In the genomic region with DNA sequence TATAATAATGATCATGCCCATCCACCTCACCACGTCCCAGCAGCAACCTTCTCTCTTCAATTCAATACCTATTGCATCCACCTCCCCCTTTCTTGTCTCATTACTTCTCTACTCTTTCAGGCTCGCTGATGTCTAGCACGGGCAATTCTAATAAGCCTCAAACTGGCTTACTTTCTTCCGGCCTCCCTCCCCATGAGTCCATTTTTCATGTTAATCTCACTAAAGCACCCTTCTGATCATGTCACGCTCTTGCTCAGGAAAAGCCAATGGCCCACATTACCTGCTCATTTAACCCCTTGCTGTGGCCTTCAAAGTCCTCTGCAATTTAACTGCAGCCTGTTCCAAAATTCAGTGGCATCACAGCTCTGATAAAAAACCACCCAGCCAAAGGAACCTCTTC, we compare ENCODE assay signal across 30 cellular contexts.
"Had no signal": no experiment of that assay in that cellular context is flagged by ENCODE, and none has a peak within 500 bp of the region (broad histone marks: within the 10 kb centered on the region; RNA-seq: fewer than 3 reads in every experiment).

No MANE protein-coding gene starts in this region.

- H3K27me3 Mint-ChIP-seq: activated B cell treated with CpG ODN at 0.5 μM for 24 hours; activated CD4-positive, alpha-beta T cell treated with anti-CD3 and anti-CD28 coated beads, Interleukin-2, amount 10 ng/mL, durations not matched to agents 24 days and 14 days; activated CD8-positive, alpha-beta memory T cell treated with anti-CD3 and anti-CD28 coated beads, Interleukin-2, amount 10 ng/mL, durations not matched to agents 7 days and 5 days; activated naive CD8-positive, alpha-beta T cell treated with anti-CD3 and anti-CD28 coated beads, Interleukin-2, amount 50 U/mL, for 24 hours; activated T-cell treated with anti-CD3 and anti-CD28 coated beads, Interleukin-2, amount 50 U/mL, for 24 hours; T-helper 17 cell had no signal

- H3K4me3 ChIP-seq: ascending aorta, body of pancreas had no signal

- H3K27ac ChIP-seq: ascending aorta, body of pancreas had no signal

- H3K4me3 Mint-ChIP-seq: activated B cell treated with CpG ODN at 0.5 μM for 24 hours; activated CD4-positive, alpha-beta T cell treated with anti-CD3 and anti-CD28 coated beads, Interleukin-2, amount 10 ng/mL, durations not matched to agents 24 days and 14 days; activated CD8-positive, alpha-beta memory T cell treated with anti-CD3 and anti-CD28 coated beads, Interleukin-2, amount 10 ng/mL, durations not matched to agents 7 days and 5 days; activated naive CD8-positive, alpha-beta T cell treated with anti-CD3 and anti-CD28 coated beads, Interleukin-2, amount 50 U/mL, for 24 hours; activated T-cell treated with anti-CD3 and anti-CD28 coated beads, Interleukin-2, amount 50 U/mL, for 24 hours; activated T-helper 1 cell treated with anti-CD3 and anti-CD28 coated beads, Interleukin-12 subunit alpha, Interleukin-12 subunit beta, Interleukin-2, Interleukin-4 antibody, amounts not matched to agents 30 ng/mL and 10 ng/mL and 1 ng/mL, durations not matched to agents 14 hours and 24 hours and 36 hours; T-helper 17 cell had no signal

- H3K36me3 ChIP-seq: ascending aorta had no signal

- H3K9me3 ChIP-seq: ascending aorta, body of pancreas had no signal

- H3K27me3 ChIP-seq: ascending aorta, body of pancreas had no signal

- FAIRE-seq: bronchial epithelial cell, RCC 7860 had no signal

- H3K27ac Mint-ChIP-seq: activated B cell treated with CpG ODN at 0.5 μM for 24 hours; activated CD4-positive, alpha-beta T cell treated with anti-CD3 and anti-CD28 coated beads, Interleukin-2, amount 10 ng/mL, durations not matched to agents 24 days and 14 days; activated CD8-positive, alpha-beta memory T cell treated with anti-CD3 and anti-CD28 coated beads, Interleukin-2, amount 10 ng/mL, durations not matched to agents 7 days and 5 days; activated naive CD4-positive, alpha-beta T cell treated with anti-CD3 and anti-CD28 coated beads, Interleukin-2, amount 50 U/mL, for 72 hours; activated naive CD8-positive, alpha-beta T cell treated with anti-CD3 and anti-CD28 coated beads, Interleukin-2, amount 50 U/mL, for 24 hours; activated T-cell treated with anti-CD3 and anti-CD28 coated beads, Interleukin-2, amount 50 U/mL, for 24 hours; activated T-helper 1 cell treated with anti-CD3 and anti-CD28 coated beads, Interleukin-12 subunit alpha, Interleukin-12 subunit beta, Interleukin-2, Interleukin-4 antibody, amounts not matched to agents 30 ng/mL and 10 ng/mL and 1 ng/mL, durations not matched to agents 14 hours and 24 hours and 36 hours had no signal

- DNase-seq: activated B cell treated with CpG ODN at 0.5 μM for 24 hours; activated CD4-positive, alpha-beta T cell treated with anti-CD3 and anti-CD28 coated beads for 1 hour; activated CD4-positive, alpha-beta T cell treated with anti-CD3 and anti-CD28 coated beads, Interleukin-2, amount 10 ng/mL, durations not matched to agents 24 days and 14 days; activated CD4-positive, alpha-beta T cell treated with anti-CD3 and anti-CD28 coated beads, Interleukin-2, amount 50 U/mL, for 48 hours; activated CD8-positive, alpha-beta memory T cell treated with anti-CD3 and anti-CD28 coated beads, Interleukin-2, amount 10 ng/mL, durations not matched to agents 7 days and 5 days; activated effector memory CD4-positive, alpha-beta T cell treated with Interleukin-2 at 50 U/mL for 16 hours; activated naive CD4-positive, alpha-beta T cell; activated naive CD8-positive, alpha-beta T cell treated with anti-CD3 and anti-CD28 coated beads, Interleukin-2, amount 50 U/mL, for 24 hours; activated T-cell treated with anti-CD3 and anti-CD28 coated beads, Interleukin-2, amount 50 U/mL, for 24 hours; amniotic stem cell; body of pancreas; central memory CD4-positive, alpha-beta T cell; Kasumi-1; KBM-7; NCI-H1417; NCI-H2029; NCI-H2107; NCI-H2171 treated with DMSO at 0.1 percent for 48 hours; NCI-H345; NCI-H510A; NCI-H526 treated with DMSO at 0.1 percent for 48 hours; PC-3; SHP77 treated with DMSO at 0.1 percent for 48 hours; T-helper 17 cell; T-helper 9 cell had no signal
